In genomic region chr7:1226155-1226901, GRCh38 we compare ENCODE assay signal across 19 cellular contexts. TPM values are rescaled to one million over a fixed set of nuclear protein-coding genes. Genes with fewer than 3 reads are reported as not detected.
A peak's percentile ranks its signal among the peaks of the same experiment; 100 is the strongest.
DNase-seq lines count a peak whose midpoint lies in the region; ATAC-seq and TF ChIP-seq lines count a peak whose summit lies in the region.
"Had no signal": no experiment of that assay in that cellular context is flagged by ENCODE, and none has a peak within 500 bp of the region (broad histone marks: within the 10 kb centered on the region; RNA-seq: fewer than 3 reads in every experiment).

No MANE protein-coding gene starts in this region.

- H4K20me1 ChIP-seq in H9 (ENCODE audit: control insufficient read depth, insufficient read depth, insufficient read length) = no peaks in the 10 kb centered on the region

- H3K4me3 ChIP-seq in heart right ventricle = no peak overlapping the region
- H3K4me3 ChIP-seq: cardiac muscle cell, thyroid gland had no signal

- POLR2A ChIA-PET in activated CD4-positive, alpha-beta memory T cell treated with anti-CD3 and anti-CD28 coated beads for 36 hours (lab: Charles Lee) = no interaction called here

- peaks cover 69% of the 10 kb centered on the region for H3K27me3 Mint-ChIP-seq in T-helper 1 cell treated with Interleukin-12 subunit alpha and Interleukin-12 subunit beta and Interleukin-4 antibody, amounts not matched to agents 30 μg/mL and 1 μg/mL, for 36 hours (ENCODE audit: low read depth)
- peaks cover 94% of the 10 kb centered on the region for H3K27me3 Mint-ChIP-seq in H9 (ENCODE audit: low read depth)
- H3K27me3 Mint-ChIP-seq in activated CD4-positive, alpha-beta memory T cell treated with anti-CD3 and anti-CD28 coated beads for 36 hours = peaks cover 58% of the 10 kb centered on the region
- peaks cover 91% of the 10 kb centered on the region for H3K27me3 Mint-ChIP-seq in nephron progenitor cell (ENCODE audit: low read depth, poor library complexity)

- H3K18ac ChIP-seq in H9 (ENCODE audit: insufficient read length, low read depth, low read length) = no peak overlapping the region

- H3K27me3 ChIP-seq in H9 (ENCODE audit: insufficient read depth, low read length) = peaks cover 65% of the 10 kb centered on the region
- peaks cover 69 to 100% (median 97%) of the 10 kb centered on the region in 7 donors for H3K27me3 ChIP-seq in heart right ventricle

- no peak overlapping the region for H2AK5ac ChIP-seq in H9 (ENCODE audit: insufficient read length, low read length)

- no peak overlapping the region for H2BK20ac ChIP-seq in H9 (ENCODE audit: low read depth, low read length, poor library complexity, severe bottlenecking)

- ATAC-seq in HG03520 (IDR thresholded peaks at IDR 0.05; ENCODE audit: unreplicated experiment) (no peak), heart right ventricle (no peak)

- no peaks in the 10 kb centered on the region for H3K36me3 ChIP-seq in heart right ventricle
- H3K36me3 ChIP-seq: cardiac muscle cell, thyroid gland had no signal

- TF ChIP-seq CTCF in H9 (conservative IDR thresholded peaks at IDR 0.05) (no peak), nephron progenitor cell (IDR thresholded peaks at IDR 0.05) (no peak), heart right ventricle (IDR thresholded peaks at IDR 0.05) (no peak)

- H3T11ph ChIP-seq in H9 (ENCODE audit: low read length) = no peak overlapping the region

- intact Hi-C loops in activated CD4-positive, alpha-beta memory T cell treated with anti-CD3 and anti-CD28 coated beads for 36 hours (cut with micrococcal nuclease) = loop anchor here (5.0 kb wide), 1 partner anchor 186 kb away; no protein-coding TSS in a partner anchor
- intact Hi-C loops in heart right ventricle (cut with DNase I) = loop anchor here (5.0 to 10.0 kb wide), 8 partner anchors 178 to 248 kb away; no protein-coding TSS in a partner anchor

- no peak for DNase-seq in T-helper 1 cell
- peak; percentile 50 for DNase-seq in H9
- DNase-seq in activated CD4-positive, alpha-beta memory T cell treated with anti-CD3 and anti-CD28 coated beads for 36 hours = no peak
- DNase-seq in nephron progenitor cell = no peak
- DNase-seq in HT-29 (ENCODE audit: low spot score) = no peak
- no peak for DNase-seq in heart right ventricle
- DNase-seq: DMS79 treated with DMSO at 0.1 percent for 48 hours, NCI-H1048, NCI-H2081 treated with DMSO at 0.1 percent for 48 hours had no signal

- H3K9ac ChIP-seq in H9 (ENCODE audit: extremely low read depth, insufficient read length, low read length) = no peak overlapping the region
- H3K9ac ChIP-seq: parathyroid adenoma had no signal

- WGBS in H9 (ENCODE audit: extremely low coverage, insufficient read length, low lambda C conversion rate) = no CpG with 5 or more reads among the region's 23 CpGs
- 24 to 48% methylated on average over 23 of the region's 23 CpGs for WGBS in heart right ventricle, 2 donors

- H3K4me1 Mint-ChIP-seq in T-helper 1 cell treated with Interleukin-12 subunit alpha and Interleukin-12 subunit beta and Interleukin-4 antibody, amounts not matched to agents 30 μg/mL and 1 μg/mL, for 36 hours (ENCODE audit: low read depth) = no peaks in the 10 kb centered on the region
- peaks cover 16 to 43% of the 10 kb centered on the region in 2 experiments for H3K4me1 Mint-ChIP-seq in H9
- H3K4me1 Mint-ChIP-seq in activated CD4-positive, alpha-beta memory T cell treated with anti-CD3 and anti-CD28 coated beads for 36 hours (ENCODE audit: low read depth) = no peaks in the 10 kb centered on the region
- peaks cover 66% of the 10 kb centered on the region for H3K4me1 Mint-ChIP-seq in nephron progenitor cell

- H4K91ac ChIP-seq in H9 (ENCODE audit: insufficient read length, low read depth, low read length) = no peak overlapping the region

- H3K4ac ChIP-seq in H9 (ENCODE audit: low read depth, low read length) = no peak overlapping the region

- H3K4me2 ChIP-seq in H9 (ENCODE audit: insufficient read depth, insufficient read length, low read length) = peak overlapping the region; percentile 8

- no peaks in the 10 kb centered on the region for H3K79me1 ChIP-seq in H9 (ENCODE audit: insufficient read depth, low read depth, low read length, poor library complexity, severe bottlenecking)

- H3K14ac ChIP-seq in H9 (ENCODE audit: insufficient read depth, low read length) = no peak overlapping the region

- peaks cover 14% of the 10 kb centered on the region for H3K23me2 ChIP-seq in H9 (ENCODE audit: insufficient read length, low read depth, low read length, poor library complexity, severe bottlenecking)

- H3K56ac ChIP-seq in H9 (ENCODE audit: insufficient read length, low read depth, low read length) = no peak overlapping the region

- peak overlapping the region; percentile 45 for H3K27ac Mint-ChIP-seq in T-helper 1 cell treated with Interleukin-12 subunit alpha and Interleukin-12 subunit beta and Interleukin-4 antibody, amounts not matched to agents 30 μg/mL and 1 μg/mL, for 36 hours
- no peak overlapping the region for H3K27ac Mint-ChIP-seq in H9
- peak overlapping the region; percentile 62 for H3K27ac Mint-ChIP-seq in activated CD4-positive, alpha-beta memory T cell treated with anti-CD3 and anti-CD28 coated beads for 36 hours
- H3K27ac Mint-ChIP-seq in nephron progenitor cell = no peak overlapping the region

- no peak overlapping the region for H2AFZ ChIP-seq in H9 (ENCODE audit: low read length)
- H2AFZ ChIP-seq: parathyroid adenoma had no signal

- H3K23ac ChIP-seq in H9 (ENCODE audit: insufficient read length, low read depth, low read length) = no peak overlapping the region

- H2BK12ac ChIP-seq in H9 (ENCODE audit: insufficient read length, low read depth, low read length) = no peak overlapping the region

- H2BK15ac ChIP-seq in H9 (ENCODE audit: low read depth, low read length) = no peak overlapping the region

- H3K9me3 Mint-ChIP-seq in T-helper 1 cell treated with Interleukin-12 subunit alpha and Interleukin-12 subunit beta and Interleukin-4 antibody, amounts not matched to agents 30 μg/mL and 1 μg/mL, for 36 hours = no peaks in the 10 kb centered on the region
- H3K9me3 Mint-ChIP-seq in H9 = 0 out of 5 replicates have a peak, but pooled peaks cover 0 to 2% of the 10 kb centered on the region in 2 experiments
- no peaks in the 10 kb centered on the region for H3K9me3 Mint-ChIP-seq in activated CD4-positive, alpha-beta memory T cell treated with anti-CD3 and anti-CD28 coated beads for 36 hours
- no peaks in the 10 kb centered on the region for H3K9me3 Mint-ChIP-seq in nephron progenitor cell

- H3K27ac ChIP-seq in H9 (ENCODE audit: insufficient read length, low read depth, low read length) (no peak overlapping the region), heart right ventricle (no peak overlapping the region)
- H3K27ac ChIP-seq: 22Rv1, cardiac muscle cell, parathyroid adenoma, RWPE1, thyroid gland had no signal

- CTCF ChIA-PET in activated CD4-positive, alpha-beta memory T cell treated with anti-CD3 and anti-CD28 coated beads for 36 hours (lab: Charles Lee) = interaction anchor here (0.8 to 2.5 kb wide), 3 partner anchors 16 to 207 kb away, joined by 3 to 23 read pairs (median 7); no protein-coding TSS in a partner anchor

- H4K8ac ChIP-seq in H9 (replicated peaks; ENCODE audit: insufficient read length, low read depth, low read length) = no peak overlapping the region

- no peaks in the 10 kb centered on the region for H3K9me3 ChIP-seq in H9 (ENCODE audit: control insufficient read depth, low read depth, low read length)
- H3K9me3 ChIP-seq in heart right ventricle = no peaks in the 10 kb centered on the region
- H3K9me3 ChIP-seq: thyroid gland had no signal

- H4K5ac ChIP-seq in H9 (ENCODE audit: insufficient read length, low read depth, low read length) = no peak overlapping the region

- no peak overlapping the region for H3K4me3 Mint-ChIP-seq in T-helper 1 cell treated with Interleukin-12 subunit alpha and Interleukin-12 subunit beta and Interleukin-4 antibody, amounts not matched to agents 30 μg/mL and 1 μg/mL, for 36 hours
- H3K4me3 Mint-ChIP-seq in H9 (peak overlapping the region in 1 of 2 experiments; percentile 50; a peak in 3 of 5 replicates), nephron progenitor cell (peak overlapping the region; percentile 49)
- peak overlapping the region; percentile 12 for H3K4me3 Mint-ChIP-seq in activated CD4-positive, alpha-beta memory T cell treated with anti-CD3 and anti-CD28 coated beads for 36 hours

- H3K4me1 ChIP-seq in H9 (ENCODE audit: insufficient read depth, low read length) (no peaks in the 10 kb centered on the region; the same call in 1 of the 2 replicates), heart right ventricle (peaks cover 0 to 31% (median 18%) of the 10 kb centered on the region in 9 donors)
- H3K4me1 ChIP-seq: parathyroid adenoma had no signal

- no peak overlapping the region for H2BK5ac ChIP-seq in H9 (ENCODE audit: insufficient read length, low read length)

- no peaks in the 10 kb centered on the region for H3K36me3 Mint-ChIP-seq in T-helper 1 cell treated with Interleukin-12 subunit alpha and Interleukin-12 subunit beta and Interleukin-4 antibody, amounts not matched to agents 30 μg/mL and 1 μg/mL, for 36 hours (ENCODE audit: low read depth)
- no peaks in the 10 kb centered on the region for H3K36me3 Mint-ChIP-seq in H9 (ENCODE audit: insufficient read depth in 1 of 3, low read depth in 3 of 3)
- no peaks in the 10 kb centered on the region for H3K36me3 Mint-ChIP-seq in activated CD4-positive, alpha-beta memory T cell treated with anti-CD3 and anti-CD28 coated beads for 36 hours
- H3K36me3 Mint-ChIP-seq in nephron progenitor cell (ENCODE audit: low read depth) = no peaks in the 10 kb centered on the region

- no peaks in the 10 kb centered on the region for H3K79me2 ChIP-seq in H9 (ENCODE audit: insufficient read depth, low read length)
- H3K79me2 ChIP-seq: parathyroid adenoma had no signal

- H2BK120ac ChIP-seq in H9 (ENCODE audit: low read depth, low read length, poor library complexity, severe bottlenecking) = no peak overlapping the region

RNA-seq across cellular contexts. Expression of gene UNCX, which starts 6.3 kb away (rescaled TPM):
- not detected in 2 replicates for total RNA-seq in H9 (2021)
- total RNA-seq in activated CD4-positive, alpha-beta memory T cell treated with anti-CD3 and anti-CD28 coated beads for 36 hours = not detected
- not detected in 2 replicates for total RNA-seq in HT-29 (2014; rRNA removed; shearing (Covaris generic))
- not detected for total RNA-seq in heart right ventricle
- not detected for polyA plus RNA-seq in heart right ventricle
- total RNA-seq: mononuclear cell; skeletal muscle tissue; T-helper 1 cell treated with Interleukin-12 subunit alpha and Interleukin-12 subunit beta and Interleukin-4 antibody, amounts not matched to agents 30 ng/mL and 1 ng/mL, for 36 hours; thyroid gland had no signal

Comparison
In these comparisons a context has a peak if more than half of its experiments do, and no peak if none do; other contexts are left out.
1. H3K27ac Mint-ChIP-seq: peak in T-helper 1 cell treated with Interleukin-12 subunit alpha and Interleukin-12 subunit beta and Interleukin-4 antibody, amounts not matched to agents 30 μg/mL and 1 μg/mL, for 36 hours (single experiment) and activated CD4-positive, alpha-beta memory T cell treated with anti-CD3 and anti-CD28 coated beads for 36 hours (single experiment); none in H9 (0 of 3) and nephron progenitor cell (single experiment).